26 cellular contexts compared by ENCODE assay signal in the genomic region with DNA sequence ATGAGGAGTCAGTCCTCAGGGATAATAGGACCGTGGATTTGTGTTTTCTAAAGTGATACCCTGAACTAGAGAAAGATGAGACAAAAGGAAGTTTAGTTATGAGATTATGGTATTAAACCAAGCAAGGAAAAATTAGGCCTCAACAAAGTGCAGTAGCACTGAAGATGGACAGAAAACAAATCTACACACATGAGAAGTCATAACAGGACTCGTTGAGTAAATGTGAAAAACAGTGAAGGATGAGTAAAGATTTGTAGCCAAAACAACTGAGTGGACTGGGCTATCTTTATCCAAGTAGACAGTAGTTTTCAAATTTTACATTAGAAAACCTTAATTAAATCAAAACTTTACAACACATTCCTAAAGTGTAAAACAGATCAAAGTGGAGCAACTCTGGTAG. TPM values are rescaled to one million over a fixed set of nuclear protein-coding genes. Genes with fewer than 3 reads are reported as not detected.
DNase-seq lines count a peak whose midpoint lies in the region; ATAC-seq lines count a peak whose summit lies in the region.
"Had no signal": no experiment of that assay in that cellular context is flagged by ENCODE, and none has a peak within 500 bp of the region (broad histone marks: within the 10 kb centered on the region; RNA-seq: fewer than 3 reads in every experiment).

No MANE protein-coding gene starts in this region.

- no peaks in the 10 kb centered on the region for H3K27me3 ChIP-seq in H7 (ENCODE audit: control insufficient read depth, insufficient read depth, low read length)
- H3K27me3 ChIP-seq: vagina had no signal

- H3K4me3 Mint-ChIP-seq in activated T-cell treated with anti-CD3 and anti-CD28 coated beads, Interleukin-2, amount 50 U/mL, for 24 hours: no peak overlapping the region
- no peak overlapping the region for H3K4me3 Mint-ChIP-seq in activated CD8-positive, alpha-beta T cell treated with anti-CD3 and anti-CD28 coated beads, Interleukin-2, amount 10 ng/mL, durations not matched to agents 7 days and 5 days
- H3K4me3 Mint-ChIP-seq in stimulated activated memory B cell treated with anti-CD40 and anti-IgM and Interleukin-4, amounts not matched to agents 10 μg/mL and 1 μg/mL and 100 μg/mL, for 72 hours: no peak overlapping the region
- H3K4me3 Mint-ChIP-seq: activated naive CD4-positive, alpha-beta T cell treated with anti-CD3 and anti-CD28 coated beads, Interleukin-2, amount 50 U/mL, for 24 hours; activated T-cell treated with anti-CD3 and anti-CD28 coated beads, Interleukin-2, amount 50 U/mL, for 72 hours; CD4-positive, alpha-beta T cell; naive thymus-derived CD8-positive, alpha-beta T cell; stimulated activated naive CD8-positive, alpha-beta T cell treated with anti-CD3 and anti-CD28 coated beads, Interleukin-15, amount 100 ng/mL, for 72 hours; T-cell had no signal

- H3K9me3 Mint-ChIP-seq in activated T-cell treated with anti-CD3 and anti-CD28 coated beads, Interleukin-2, amount 50 U/mL, for 24 hours: no peaks in the 10 kb centered on the region
- no peaks in the 10 kb centered on the region for H3K9me3 Mint-ChIP-seq in activated CD8-positive, alpha-beta T cell treated with anti-CD3 and anti-CD28 coated beads, Interleukin-2, amount 10 ng/mL, durations not matched to agents 7 days and 5 days (ENCODE audit: insufficient read depth)
- H3K9me3 Mint-ChIP-seq in stimulated activated memory B cell treated with anti-CD40 and anti-IgM and Interleukin-4, amounts not matched to agents 10 μg/mL and 1 μg/mL and 100 μg/mL, for 72 hours: no peaks in the 10 kb centered on the region
- H3K9me3 Mint-ChIP-seq: activated naive CD4-positive, alpha-beta T cell treated with anti-CD3 and anti-CD28 coated beads, Interleukin-2, amount 50 U/mL, for 24 hours; activated T-cell treated with anti-CD3 and anti-CD28 coated beads, Interleukin-2, amount 50 U/mL, for 72 hours; CD4-positive, alpha-beta T cell; naive thymus-derived CD8-positive, alpha-beta T cell; stimulated activated naive CD8-positive, alpha-beta T cell treated with anti-CD3 and anti-CD28 coated beads, Interleukin-15, amount 100 ng/mL, for 72 hours; T-cell had no signal

- no peak for DNase-seq in activated T-cell treated with anti-CD3 and anti-CD28 coated beads, Interleukin-2, amount 50 U/mL, for 24 hours
- DNase-seq in activated T-cell treated with anti-CD3 and anti-CD28 coated beads for 4 hours: no peak
- DNase-seq in activated CD8-positive, alpha-beta T cell treated with anti-CD3 and anti-CD28 coated beads, Interleukin-2, amount 10 ng/mL, durations not matched to agents 7 days and 5 days: no peak
- DNase-seq in H7: no peak
- no peak for DNase-seq in NCI-H82 treated with DMSO at 0.1 percent for 48 hours (lab: John Stamatoyannopoulos, UW; ENCODE audit: unreplicated experiment)
- DNase-seq: activated T-cell treated with anti-CD3 and anti-CD28 coated beads, Interleukin-2, amount 50 U/mL, for 72 hours; AML-193; aorta; CD4-positive, alpha-beta T cell; KG1; midbrain; MM.1S; naive thymus-derived CD8-positive, alpha-beta T cell; NCI-H2081; NCI-H226; occipital lobe; psoas muscle; RPMI8226; stimulated activated naive CD8-positive, alpha-beta T cell treated with anti-CD3 and anti-CD28 coated beads, Interleukin-15, amount 100 ng/mL, for 72 hours; T-cell had no signal

- peaks cover 88% of the 10 kb centered on the region for H3K36me3 Mint-ChIP-seq in activated T-cell treated with anti-CD3 and anti-CD28 coated beads, Interleukin-2, amount 50 U/mL, for 24 hours (ENCODE audit: low read depth)
- peaks cover 52% of the 10 kb centered on the region for H3K36me3 Mint-ChIP-seq in activated CD8-positive, alpha-beta T cell treated with anti-CD3 and anti-CD28 coated beads, Interleukin-2, amount 10 ng/mL, durations not matched to agents 7 days and 5 days (ENCODE audit: low read depth)
- H3K36me3 Mint-ChIP-seq in stimulated activated memory B cell treated with anti-CD40 and anti-IgM and Interleukin-4, amounts not matched to agents 10 μg/mL and 1 μg/mL and 100 μg/mL, for 72 hours: peaks cover 44% of the 10 kb centered on the region

- CTCF ChIA-PET in activated CD8-positive, alpha-beta T cell treated with anti-CD3 and anti-CD28 coated beads, Interleukin-2, amount 10 ng/mL, durations not matched to agents 7 days and 5 days (lab: Charles Lee): interaction anchor here (1.3 kb wide), 1 partner anchor 20 kb away, joined by 3 read pairs; no protein-coding TSS in a partner anchor

- POLR2A ChIA-PET in activated CD8-positive, alpha-beta T cell treated with anti-CD3 and anti-CD28 coated beads, Interleukin-2, amount 10 ng/mL, durations not matched to agents 7 days and 5 days (lab: Charles Lee): interaction anchor here (0.7 kb wide), 1 partner anchor 8 kb away, joined by 3 read pairs; no protein-coding TSS in a partner anchor

- ATAC-seq in HG02610 (IDR thresholded peaks at IDR 0.05; ENCODE audit: unreplicated experiment) (peak; percentile 67), HG02623 (IDR thresholded peaks at IDR 0.05; ENCODE audit: unreplicated experiment) (no peak)
- ATAC-seq in activated CD8-positive, alpha-beta T cell treated with anti-CD3 and anti-CD28 coated beads, Interleukin-2, amount 10 ng/mL, durations not matched to agents 7 days and 5 days: no peak
- ATAC-seq in stimulated activated memory B cell treated with anti-CD40 and anti-IgM and Interleukin-4, amounts not matched to agents 10 μg/mL and 1 μg/mL and 100 μg/mL, for 72 hours: no peak
- ATAC-seq: A549; naive thymus-derived CD8-positive, alpha-beta T cell; psoas muscle; stimulated activated naive CD8-positive, alpha-beta T cell treated with anti-CD3 and anti-CD28 coated beads, Interleukin-15, amount 100 ng/mL, for 72 hours; T-cell had no signal

- peak overlapping the region; percentile 61 for H3K27ac Mint-ChIP-seq in activated T-cell treated with anti-CD3 and anti-CD28 coated beads, Interleukin-2, amount 50 U/mL, for 24 hours
- H3K27ac Mint-ChIP-seq in activated CD8-positive, alpha-beta T cell treated with anti-CD3 and anti-CD28 coated beads, Interleukin-2, amount 10 ng/mL, durations not matched to agents 7 days and 5 days: peak overlapping the region; percentile 6
- peak overlapping the region; percentile 3 for H3K27ac Mint-ChIP-seq in stimulated activated memory B cell treated with anti-CD40 and anti-IgM and Interleukin-4, amounts not matched to agents 10 μg/mL and 1 μg/mL and 100 μg/mL, for 72 hours
- H3K27ac Mint-ChIP-seq: activated naive CD4-positive, alpha-beta T cell treated with anti-CD3 and anti-CD28 coated beads, Interleukin-2, amount 50 U/mL, for 24 hours; activated T-cell treated with anti-CD3 and anti-CD28 coated beads, Interleukin-2, amount 50 U/mL, for 72 hours; CD4-positive, alpha-beta T cell; T-cell had no signal

- no peak overlapping the region for H3K4me3 ChIP-seq in H7 (ENCODE audit: insufficient read depth, low read depth, low read length)
- H3K4me3 ChIP-seq: A549, psoas muscle, vagina had no signal

- H3K27me3 Mint-ChIP-seq in activated T-cell treated with anti-CD3 and anti-CD28 coated beads, Interleukin-2, amount 50 U/mL, for 24 hours: no peaks in the 10 kb centered on the region
- no peaks in the 10 kb centered on the region for H3K27me3 Mint-ChIP-seq in activated CD8-positive, alpha-beta T cell treated with anti-CD3 and anti-CD28 coated beads, Interleukin-2, amount 10 ng/mL, durations not matched to agents 7 days and 5 days (ENCODE audit: low read depth)
- no peaks in the 10 kb centered on the region for H3K27me3 Mint-ChIP-seq in stimulated activated memory B cell treated with anti-CD40 and anti-IgM and Interleukin-4, amounts not matched to agents 10 μg/mL and 1 μg/mL and 100 μg/mL, for 72 hours
- H3K27me3 Mint-ChIP-seq: activated naive CD4-positive, alpha-beta T cell treated with anti-CD3 and anti-CD28 coated beads, Interleukin-2, amount 50 U/mL, for 24 hours; CD4-positive, alpha-beta T cell; naive thymus-derived CD8-positive, alpha-beta T cell; stimulated activated naive CD8-positive, alpha-beta T cell treated with anti-CD3 and anti-CD28 coated beads, Interleukin-15, amount 100 ng/mL, for 72 hours; T-cell had no signal

- H3K36me3 ChIP-seq in H7 (replicated peaks; ENCODE audit: control insufficient read depth, insufficient read depth, low read length): peaks cover 6% of the 10 kb centered on the region

- peaks cover 12% of the 10 kb centered on the region for H3K4me1 Mint-ChIP-seq in activated T-cell treated with anti-CD3 and anti-CD28 coated beads, Interleukin-2, amount 50 U/mL, for 24 hours (ENCODE audit: low read depth)
- peaks cover 7% of the 10 kb centered on the region for H3K4me1 Mint-ChIP-seq in activated CD8-positive, alpha-beta T cell treated with anti-CD3 and anti-CD28 coated beads, Interleukin-2, amount 10 ng/mL, durations not matched to agents 7 days and 5 days (ENCODE audit: low read depth)
- H3K4me1 Mint-ChIP-seq in stimulated activated memory B cell treated with anti-CD40 and anti-IgM and Interleukin-4, amounts not matched to agents 10 μg/mL and 1 μg/mL and 100 μg/mL, for 72 hours: peaks cover 2% of the 10 kb centered on the region

RNA-seq across cellular contexts. Expression of a gene that starts 15.0 kb away (rescaled TPM):
- 100 to 1,000 TPM; 115 to 116 TPM for total RNA-seq in activated CD8-positive, alpha-beta T cell treated with anti-CD3 and anti-CD28 coated beads, Interleukin-2, amount 10 ng/mL, durations not matched to agents 7 days and 5 days
- total RNA-seq in H7 (2014; rRNA removed; shearing (Covaris generic)): 161 and 180 TPM in 2 replicates

RNA-seq across cellular contexts. Expression of a gene that starts 58.3 kb away (rescaled TPM):
- total RNA-seq in activated CD8-positive, alpha-beta T cell treated with anti-CD3 and anti-CD28 coated beads, Interleukin-2, amount 10 ng/mL, durations not matched to agents 7 days and 5 days: 10 to 100 TPM; 19.7 to 26.3 TPM
- total RNA-seq in H7 (2014; rRNA removed; shearing (Covaris generic)): 26.4 and 27.5 TPM in 2 replicates

Comparison
In these comparisons a context has a peak if more than half of its experiments do, and no peak if none do; other contexts are left out.
1. H3K27ac Mint-ChIP-seq: peak in every context shown above with its lines; median percentile 61 in activated T-cell treated with anti-CD3 and anti-CD28 coated beads, Interleukin-2, amount 50 U/mL, for 24 hours; 6 in activated CD8-positive, alpha-beta T cell treated with anti-CD3 and anti-CD28 coated beads, Interleukin-2, amount 10 ng/mL, durations not matched to agents 7 days and 5 days; 3 in stimulated activated memory B cell treated with anti-CD40 and anti-IgM and Interleukin-4, amounts not matched to agents 10 μg/mL and 1 μg/mL and 100 μg/mL, for 72 hours.